ENCODE assay signal across 17 cellular contexts in genomic region chr3:135218782-135219181, GRCh38.
DNase-seq lines count a peak whose midpoint lies in the region; ATAC-seq and TF ChIP-seq lines count a peak whose summit lies in the region.
"Had no signal": no experiment of that assay in that cellular context is flagged by ENCODE, and none has a peak within 500 bp of the region (broad histone marks: within the 10 kb centered on the region; RNA-seq: fewer than 3 reads in every experiment).

No MANE protein-coding gene starts in this region.

- H2BK20ac ChIP-seq in H9 (ENCODE audit: low read depth, low read length, poor library complexity, severe bottlenecking): no peak overlapping the region

- intact Hi-C loops in CD8-positive, alpha-beta T cell (cut with DNase I, micrococcal nuclease): no loop called here

- no peak overlapping the region for H3K56ac ChIP-seq in H9 (ENCODE audit: insufficient read length, low read depth, low read length)

- H3K23me2 ChIP-seq in H9 (ENCODE audit: insufficient read length, low read depth, low read length, poor library complexity, severe bottlenecking): no peaks in the 10 kb centered on the region

- H4K91ac ChIP-seq in H9 (ENCODE audit: insufficient read length, low read depth, low read length): no peak overlapping the region

- H3K9me3 Mint-ChIP-seq in H9: no peaks in the 10 kb centered on the region
- H3K9me3 Mint-ChIP-seq in WTC11: no peaks in the 10 kb centered on the region
- H3K9me3 Mint-ChIP-seq in nephron progenitor cell: no peaks in the 10 kb centered on the region
- no peaks in the 10 kb centered on the region for H3K9me3 Mint-ChIP-seq in CD8-positive, alpha-beta T cell
- H3K9me3 Mint-ChIP-seq: CD4-positive, alpha-beta T cell had no signal

- no peak overlapping the region for H4K8ac ChIP-seq in H9 (replicated peaks; ENCODE audit: insufficient read length, low read depth, low read length)

- H3K36me3 Mint-ChIP-seq in H9 (ENCODE audit: insufficient read depth in 1 of 3, low read depth in 3 of 3) (peaks cover 0 to 2% (median 0%) of the 10 kb centered on the region in 3 experiments; a peak in 1 of 7 replicates), WTC11 (no peaks in the 10 kb centered on the region), nephron progenitor cell (ENCODE audit: low read depth) (no peaks in the 10 kb centered on the region)
- H3K36me3 Mint-ChIP-seq in CD8-positive, alpha-beta T cell: no peaks in the 10 kb centered on the region

- H2AFZ ChIP-seq in H9 (ENCODE audit: low read length): no peak overlapping the region

- ATAC-seq in WTC11: no peak
- ATAC-seq in CD8-positive, alpha-beta T cell: no peak
- ATAC-seq: A549, K562 had no signal

- no peaks in the 10 kb centered on the region for H3K79me2 ChIP-seq in H9 (ENCODE audit: insufficient read depth, low read length)

- H2BK15ac ChIP-seq in H9 (ENCODE audit: low read depth, low read length): no peak overlapping the region

- no peak overlapping the region for H3K9ac ChIP-seq in H9 (ENCODE audit: extremely low read depth, insufficient read length, low read length)
- no peak overlapping the region for H3K9ac ChIP-seq in skeletal muscle tissue (ENCODE audit: low read depth in 1 of 3, low read length in 3 of 3)

- H3K36me3 ChIP-seq in skeletal muscle tissue (ENCODE audit: control insufficient read depth in 3 of 3, insufficient read depth in 3 of 3, low read length in 3 of 3): no peaks in the 10 kb centered on the region
- no peaks in the 10 kb centered on the region for H3K36me3 ChIP-seq in CD8-positive, alpha-beta T cell (ENCODE audit: insufficient read depth, low read length)

- no peak overlapping the region for H2AK5ac ChIP-seq in H9 (ENCODE audit: insufficient read length, low read length)

- DNase-seq in H9: no peak
- no peak for DNase-seq in WTC11 (ENCODE audit: low spot score)
- DNase-seq in nephron progenitor cell: no peak
- DNase-seq in CD8-positive, alpha-beta T cell: no peak
- no peak for DNase-seq in dedifferentiated amniotic fluid mesenchymal stem cell (ENCODE audit: extremely low spot score)
- no peak for DNase-seq in 8988T
- DNase-seq: AML-193; Calu3; CD4-positive, alpha-beta T cell; DMS79 treated with DMSO at 0.1 percent for 48 hours; GF-D8; HCEC 1CT; IMR-90 had no signal

- H3K27me3 Mint-ChIP-seq in H9 (ENCODE audit: low read depth) (peaks cover 2% of the 10 kb centered on the region; the same call in 1 of the 2 replicates), WTC11 (ENCODE audit: low read depth) (no peaks in the 10 kb centered on the region), nephron progenitor cell (ENCODE audit: low read depth, poor library complexity) (peaks cover 15% of the 10 kb centered on the region)
- peaks cover 2% of the 10 kb centered on the region for H3K27me3 Mint-ChIP-seq in CD8-positive, alpha-beta T cell (ENCODE audit: low read depth)

- no peaks in the 10 kb centered on the region for H3K27me3 ChIP-seq in H9 (ENCODE audit: insufficient read depth, low read length)
- no peaks in the 10 kb centered on the region for H3K27me3 ChIP-seq in skeletal muscle tissue (ENCODE audit: control insufficient read depth in 3 of 3, insufficient read depth in 3 of 3, low read length in 3 of 3)
- no peaks in the 10 kb centered on the region for H3K27me3 ChIP-seq in CD8-positive, alpha-beta T cell (ENCODE audit: insufficient read depth, low read length)

- H3K23ac ChIP-seq in H9 (ENCODE audit: insufficient read length, low read depth, low read length): no peak overlapping the region

- peak overlapping the region in 2 of 3 donors; percentile 13 to 19 for H3K4me3 ChIP-seq in skeletal muscle tissue (ENCODE audit: low read length in 3 of 3)
- H3K4me3 ChIP-seq in CD8-positive, alpha-beta T cell (ENCODE audit: low read depth, low read length): no peak overlapping the region
- H3K4me3 ChIP-seq: A549, K562 had no signal

- no peak overlapping the region for H3K18ac ChIP-seq in H9 (ENCODE audit: insufficient read length, low read depth, low read length)

- H3K79me1 ChIP-seq in H9 (ENCODE audit: insufficient read depth, low read depth, low read length, poor library complexity, severe bottlenecking): no peaks in the 10 kb centered on the region

- H4K20me1 ChIP-seq in H9 (ENCODE audit: control insufficient read depth, insufficient read depth, insufficient read length): no peaks in the 10 kb centered on the region

- H3K4ac ChIP-seq in H9 (ENCODE audit: low read depth, low read length): no peak overlapping the region

- H3K27ac ChIP-seq in H9 (ENCODE audit: insufficient read length, low read depth, low read length): no peak overlapping the region
- H3K27ac ChIP-seq in skeletal muscle tissue (ENCODE audit: low read depth, low read length): peak overlapping the region; percentile 92
- H3K27ac ChIP-seq in CD8-positive, alpha-beta T cell (ENCODE audit: low read depth, low read length): no peak overlapping the region
- H3K27ac ChIP-seq: A549, C4-2B had no signal

- no peak overlapping the region for H3T11ph ChIP-seq in H9 (ENCODE audit: low read length)

- H2BK120ac ChIP-seq in H9 (ENCODE audit: low read depth, low read length, poor library complexity, severe bottlenecking): no peak overlapping the region

- CTCF ChIA-PET in WTC11 (lab: Charles Lee): interaction anchor here (1.3 kb wide), 1 partner anchor 424 kb away, joined by 4 read pairs; the partner anchor contains the start of gene EPHB1
- CTCF ChIA-PET in CD8-positive, alpha-beta T cell (lab: Charles Lee): no interaction called here

- TF ChIP-seq CTCF in H9 (conservative IDR thresholded peaks at IDR 0.05) (no peak), WTC11 (IDR thresholded peaks at IDR 0.05) (no peak), nephron progenitor cell (IDR thresholded peaks at IDR 0.05) (no peak)
- no peak for TF ChIP-seq CTCF in CD8-positive, alpha-beta T cell (IDR thresholded peaks at IDR 0.05)

- WGBS in H9 (ENCODE audit: extremely low coverage, insufficient read length, low lambda C conversion rate): no CpG with 5 or more reads among the region's 4 CpGs

- H2BK5ac ChIP-seq in H9 (ENCODE audit: insufficient read length, low read length): no peak overlapping the region

- POLR2A ChIA-PET in WTC11 (lab: Charles Lee): no interaction called here
- POLR2A ChIA-PET in CD8-positive, alpha-beta T cell (lab: Charles Lee): no interaction called here

- H3K4me2 ChIP-seq in H9 (ENCODE audit: insufficient read depth, insufficient read length, low read length): no peak overlapping the region
- H3K4me2 ChIP-seq: A549 had no signal

- H3K4me3 Mint-ChIP-seq in H9 (no peak overlapping the region), WTC11 (no peak overlapping the region), nephron progenitor cell (no peak overlapping the region)
- H3K4me3 Mint-ChIP-seq in CD8-positive, alpha-beta T cell: no peak overlapping the region
- H3K4me3 Mint-ChIP-seq: CD4-positive, alpha-beta T cell had no signal

- H3K14ac ChIP-seq in H9 (ENCODE audit: insufficient read depth, low read length): no peak overlapping the region

- H3K4me1 Mint-ChIP-seq in H9 (peaks cover 54 to 55% of the 10 kb centered on the region in 2 experiments), WTC11 (peaks cover 56% of the 10 kb centered on the region), nephron progenitor cell (peaks cover 31% of the 10 kb centered on the region)
- H3K4me1 Mint-ChIP-seq in CD8-positive, alpha-beta T cell (ENCODE audit: low read depth): no peaks in the 10 kb centered on the region

- no peaks in the 10 kb centered on the region for H3K9me3 ChIP-seq in H9 (ENCODE audit: control insufficient read depth, low read depth, low read length)
- H3K9me3 ChIP-seq in skeletal muscle tissue (ENCODE audit: control insufficient read depth in 3 of 3, low read length in 3 of 3): no peaks in the 10 kb centered on the region
- no peaks in the 10 kb centered on the region for H3K9me3 ChIP-seq in CD8-positive, alpha-beta T cell (ENCODE audit: low read length)
- H3K9me3 ChIP-seq: A549 had no signal

- H3K4me1 ChIP-seq in H9 (ENCODE audit: insufficient read depth, low read length): peaks cover 19% of the 10 kb centered on the region; the same call in 1 of the 2 replicates
- H3K4me1 ChIP-seq in skeletal muscle tissue (ENCODE audit: control insufficient read depth in 3 of 3, insufficient read depth in 3 of 3, low read length in 3 of 3): peaks cover 29 to 45% (median 32%) of the 10 kb centered on the region in 3 donors
- H3K4me1 ChIP-seq in CD8-positive, alpha-beta T cell (ENCODE audit: insufficient read depth, low read length): no peaks in the 10 kb centered on the region
- H3K4me1 ChIP-seq: A549 had no signal

- H2BK12ac ChIP-seq in H9 (ENCODE audit: insufficient read length, low read depth, low read length): no peak overlapping the region

- no peak overlapping the region for H4K5ac ChIP-seq in H9 (ENCODE audit: insufficient read length, low read depth, low read length)

- peak overlapping the region in 2 of 3 experiments; percentile 14 to 56; a peak in 3 of 7 replicates for H3K27ac Mint-ChIP-seq in H9
- 0 out of 2 replicates have a peak overlapping the region, but pooled peaks have one; percentile 1 for H3K27ac Mint-ChIP-seq in WTC11
- peak overlapping the region; percentile 73 for H3K27ac Mint-ChIP-seq in nephron progenitor cell
- H3K27ac Mint-ChIP-seq in CD8-positive, alpha-beta T cell: no peak overlapping the region
- H3K27ac Mint-ChIP-seq: CD4-positive, alpha-beta T cell had no signal
